In the genomic region with DNA sequence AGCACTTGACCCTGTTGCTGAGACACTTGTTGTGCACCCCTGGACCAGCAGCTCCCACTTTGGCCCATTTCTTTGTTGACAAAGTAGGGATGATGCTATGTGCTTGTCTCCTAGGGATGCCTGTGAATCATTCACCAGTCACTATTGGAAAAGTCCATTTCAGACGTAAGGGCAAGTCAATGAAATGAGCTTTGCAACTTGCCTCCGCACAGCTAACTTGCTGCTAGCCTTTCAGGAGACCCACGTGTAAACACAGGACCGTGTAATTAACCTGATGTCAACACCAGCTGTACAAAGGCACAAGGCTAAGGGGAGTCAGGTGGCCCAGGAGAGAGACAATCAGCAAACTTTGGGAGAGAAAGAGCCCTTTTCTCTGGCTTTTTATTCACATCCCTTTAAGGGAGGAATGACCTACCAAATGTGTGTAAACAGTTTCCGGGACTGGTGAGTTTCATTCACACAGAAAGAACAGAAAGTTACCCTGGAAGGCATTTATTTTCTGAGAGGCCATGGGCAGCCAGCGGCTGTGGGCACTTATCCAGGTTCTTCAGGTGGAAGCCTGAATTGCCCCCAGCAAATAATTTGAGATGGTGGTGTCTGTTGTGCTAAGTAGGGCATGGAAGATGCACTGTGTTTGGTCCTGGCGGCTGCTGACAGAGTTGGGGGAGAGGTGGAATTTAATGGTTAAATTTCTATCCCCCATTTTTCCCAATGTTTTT, we compare ENCODE assay signal across 14 cellular contexts. TPM values are rescaled to one million over a fixed set of nuclear protein-coding genes. Genes with fewer than 3 reads are reported as not detected.
DNase-seq lines count a peak whose midpoint lies in the region; ATAC-seq and TF ChIP-seq lines count a peak whose summit lies in the region.
"Had no signal": no experiment of that assay in that cellular context is flagged by ENCODE, and none has a peak within 500 bp of the region (broad histone marks: within the 10 kb centered on the region; RNA-seq: fewer than 3 reads in every experiment).

No MANE protein-coding gene starts in this region.

- no peak overlapping the region for H3K4me3 Mint-ChIP-seq in naive thymus-derived CD8-positive, alpha-beta T cell
- no peak overlapping the region for H3K4me3 Mint-ChIP-seq in stimulated activated naive CD8-positive, alpha-beta T cell treated with anti-CD3 and anti-CD28 coated beads, Interleukin-15, amount 100 ng/mL, for 72 hours
- H3K4me3 Mint-ChIP-seq: activated naive CD4-positive, alpha-beta T cell treated with anti-CD3 and anti-CD28 coated beads, Interleukin-2, amount 10 ng/mL, durations not matched to agents 7 days and 5 days had no signal

- 0 out of 2 replicates have a peak overlapping the region, but pooled peaks have one; percentile 2 for H3K4me2 ChIP-seq in PC-3 (ENCODE audit: low read length)

- peak; percentile 68 for ATAC-seq in PC-3
- peak; percentile 35 for ATAC-seq in left lobe of liver
- ATAC-seq in naive thymus-derived CD8-positive, alpha-beta T cell: no peak
- ATAC-seq in stimulated activated naive CD8-positive, alpha-beta T cell treated with anti-CD3 and anti-CD28 coated beads, Interleukin-15, amount 100 ng/mL, for 72 hours: no peak
- no peak for ATAC-seq in GM21390 (IDR thresholded peaks at IDR 0.05; ENCODE audit: unreplicated experiment)
- ATAC-seq: lower lobe of right lung had no signal

- H3K27me3 Mint-ChIP-seq in naive thymus-derived CD8-positive, alpha-beta T cell: peaks cover 0 to 3% (median 0%) of the 10 kb centered on the region in 5 donors
- no peaks in the 10 kb centered on the region for H3K27me3 Mint-ChIP-seq in stimulated activated naive CD8-positive, alpha-beta T cell treated with anti-CD3 and anti-CD28 coated beads, Interleukin-15, amount 100 ng/mL, for 72 hours
- H3K27me3 Mint-ChIP-seq: activated naive CD4-positive, alpha-beta T cell treated with anti-CD3 and anti-CD28 coated beads, Interleukin-2, amount 10 ng/mL, durations not matched to agents 7 days and 5 days had no signal

- no peaks in the 10 kb centered on the region for H3K27me3 ChIP-seq in PC-3 (ENCODE audit: low read length)

- intact Hi-C loops in PC-3 (cut with micrococcal nuclease): no loop called here

- no peaks in the 10 kb centered on the region for H3K36me3 ChIP-seq in PC-3 (ENCODE audit: low read depth, low read length)
- H3K36me3 ChIP-seq: lower lobe of right lung, thoracic aorta had no signal

- BruUV-seq in PC-3 (replicated peaks; lab: Mats Ljungman, UMichigan): no TSS peak

- no peak overlapping the region for H2AFZ ChIP-seq in PC-3 (ENCODE audit: low read length)

- no peaks in the 10 kb centered on the region for H3K9me3 ChIP-seq in PC-3 (ENCODE audit: low read length)
- H3K9me3 ChIP-seq: lower lobe of right lung, psoas muscle, thoracic aorta had no signal

- H3K4me1 Mint-ChIP-seq in naive thymus-derived CD8-positive, alpha-beta T cell: no peaks in the 10 kb centered on the region
- H3K4me1 Mint-ChIP-seq in stimulated activated naive CD8-positive, alpha-beta T cell treated with anti-CD3 and anti-CD28 coated beads, Interleukin-15, amount 100 ng/mL, for 72 hours: peaks cover 1% of the 10 kb centered on the region
- H3K4me1 Mint-ChIP-seq: activated naive CD4-positive, alpha-beta T cell treated with anti-CD3 and anti-CD28 coated beads, Interleukin-2, amount 10 ng/mL, durations not matched to agents 7 days and 5 days had no signal

- peaks cover 0 to 6% (median 0%) of the 10 kb centered on the region in 3 donors for H3K36me3 Mint-ChIP-seq in naive thymus-derived CD8-positive, alpha-beta T cell

- H3K9me2 ChIP-seq in PC-3 (replicated peaks; ENCODE audit: low read length): no peaks in the 10 kb centered on the region

- no peak for TF ChIP-seq CTCF in PC-3 (conservative IDR thresholded peaks at IDR 0.05; ENCODE audit: low read depth, low read length)

- POLR2A ChIA-PET in PC-3 (lab: Charles Lee; ENCODE audit: unreplicated experiment): no interaction called here
- POLR2A ChIA-PET in naive thymus-derived CD8-positive, alpha-beta T cell (lab: Charles Lee): interaction anchor here (0.6 kb wide), 1 partner anchor 1916 kb away, joined by 5 read pairs; a partner anchor contains a TSS

- CTCF ChIA-PET in PC-3 (lab: Charles Lee): no interaction called here

- H3K4me1 ChIP-seq in PC-3 (ENCODE audit: insufficient read depth, low read length): peaks cover 27% of the 10 kb centered on the region
- H3K4me1 ChIP-seq: lower lobe of right lung, psoas muscle had no signal

- H3F3A ChIP-seq in PC-3 (ENCODE audit: low read length, unreplicated experiment): no peaks in the 10 kb centered on the region

- H3K9me3 Mint-ChIP-seq in naive thymus-derived CD8-positive, alpha-beta T cell: no peaks in the 10 kb centered on the region
- no peaks in the 10 kb centered on the region for H3K9me3 Mint-ChIP-seq in stimulated activated naive CD8-positive, alpha-beta T cell treated with anti-CD3 and anti-CD28 coated beads, Interleukin-15, amount 100 ng/mL, for 72 hours
- H3K9me3 Mint-ChIP-seq: activated naive CD4-positive, alpha-beta T cell treated with anti-CD3 and anti-CD28 coated beads, Interleukin-2, amount 10 ng/mL, durations not matched to agents 7 days and 5 days had no signal

- no peak overlapping the region for H3K27ac Mint-ChIP-seq in naive thymus-derived CD8-positive, alpha-beta T cell
- H3K27ac Mint-ChIP-seq in stimulated activated naive CD8-positive, alpha-beta T cell treated with anti-CD3 and anti-CD28 coated beads, Interleukin-15, amount 100 ng/mL, for 72 hours: no peak overlapping the region
- H3K27ac Mint-ChIP-seq: activated naive CD4-positive, alpha-beta T cell treated with anti-CD3 and anti-CD28 coated beads, Interleukin-2, amount 10 ng/mL, durations not matched to agents 7 days and 5 days had no signal

- H3K27ac ChIP-seq in PC-3 (ENCODE audit: low read length): peak overlapping the region; percentile 44
- H3K27ac ChIP-seq: coronary artery, lower lobe of right lung, psoas muscle, thoracic aorta had no signal

- peak; percentile 34 for DNase-seq in EH (ENCODE audit: low read depth)
- peak; percentile 91 for DNase-seq in NCI-H1105 (lab: John Stamatoyannopoulos, UW)
- peak; percentile 74 for DNase-seq in PC-3
- no peak for DNase-seq in left lobe of liver (ENCODE audit: low spot score)
- no peak for DNase-seq in activated gamma-delta T cell treated with Interleukin-2 at 50 U/mL for 16 hours
- DNase-seq in naive thymus-derived CD8-positive, alpha-beta T cell: no peak
- DNase-seq in stimulated activated naive CD8-positive, alpha-beta T cell treated with anti-CD3 and anti-CD28 coated beads, Interleukin-15, amount 100 ng/mL, for 72 hours: no peak
- DNase-seq: activated CD4-positive, alpha-beta T cell treated with anti-CD3 and anti-CD28 coated beads, Interleukin-2, amount 50 U/mL, for 1 hour; activated naive CD4-positive, alpha-beta T cell treated with anti-CD3 and anti-CD28 coated beads, Interleukin-2, amount 10 ng/mL, durations not matched to agents 7 days and 5 days; lower lobe of right lung; psoas muscle had no signal

- no peak overlapping the region for H3K4me3 ChIP-seq in PC-3 (ENCODE audit: low read length)
- H3K4me3 ChIP-seq: coronary artery, lower lobe of right lung, psoas muscle, thoracic aorta had no signal

- H3K9ac ChIP-seq in PC-3 (ENCODE audit: low read length): no peak overlapping the region

- H4K20me1 ChIP-seq in PC-3 (ENCODE audit: low read length): no peaks in the 10 kb centered on the region

- no peaks in the 10 kb centered on the region for H3K79me2 ChIP-seq in PC-3 (ENCODE audit: low read length)

RNA-seq across cellular contexts. Expression of a gene that starts 54.0 kb away (rescaled TPM):
- total RNA-seq in PC-3 (2014; rRNA removed) (84.7 and 85.5 TPM in 2 replicates), left lobe of liver (8.1 TPM)
- total RNA-seq in naive thymus-derived CD8-positive, alpha-beta T cell: 10 to 100 TPM; 57.3 to 62.0 TPM
- polyA plus RNA-seq in naive thymus-derived CD8-positive, alpha-beta T cell: 10 to 100 TPM in 1 of 3 donors, 1 to 10 TPM in 2; 4.2 to 20.9 (median 7.0) TPM

Comparison
In these comparisons a context has a peak if more than half of its experiments do, and no peak if none do; other contexts are left out.
1. DNase-seq: peak in EH (single experiment), NCI-H1105 (single experiment) and PC-3 (single experiment); none in left lobe of liver (single experiment), activated gamma-delta T cell treated with Interleukin-2 at 50 U/mL for 16 hours (single experiment), naive thymus-derived CD8-positive, alpha-beta T cell (0 of 10) and stimulated activated naive CD8-positive, alpha-beta T cell treated with anti-CD3 and anti-CD28 coated beads, Interleukin-15, amount 100 ng/mL, for 72 hours (0 of 2).
2. ATAC-seq: peak in PC-3 (single experiment) and left lobe of liver (single experiment); none in naive thymus-derived CD8-positive, alpha-beta T cell (0 of 2), stimulated activated naive CD8-positive, alpha-beta T cell treated with anti-CD3 and anti-CD28 coated beads, Interleukin-15, amount 100 ng/mL, for 72 hours (single experiment) and GM21390 (single experiment).